9 cellular contexts compared by ENCODE assay signal in genomic region chr21:32371913-32372314, GRCh38. TPM values are rescaled to one million over a fixed set of nuclear protein-coding genes. Genes with fewer than 3 reads are reported as not detected.
A peak's percentile ranks its signal among the peaks of the same experiment; 100 is the strongest.
DNase-seq lines count a peak whose midpoint lies in the region; ATAC-seq, FAIRE-seq and TF ChIP-seq lines count a peak whose summit lies in the region.
"Had no signal": no experiment of that assay in that cellular context is flagged by ENCODE, and none has a peak within 500 bp of the region (broad histone marks: within the 10 kb centered on the region; RNA-seq: fewer than 3 reads in every experiment).

No MANE protein-coding gene starts in this region.

- peak overlapping the region; percentile 16 for H3K27ac Mint-ChIP-seq in T-helper 17 cell

- FAIRE-seq in GM12891 (lab: Jason Lieb, UNC): no peak
- FAIRE-seq: GM18507 had no signal

- TF ChIP-seq CTCF in foreskin keratinocyte (conservative IDR thresholded peaks at IDR 0.05): no peak

- H3K4me1 ChIP-seq in foreskin keratinocyte: peaks cover 23% of the 10 kb centered on the region

- H3K4me1 Mint-ChIP-seq in T-helper 17 cell: peaks cover 5% of the 10 kb centered on the region

- H3K27ac ChIP-seq in foreskin keratinocyte: peak overlapping the region; percentile 91

- DNase-seq in HS-5 (ENCODE audit: low read depth) (peak; percentile 48), T-helper 17 cell (no peak), foreskin keratinocyte (peak; percentile 74 to 83), smooth muscle cell of the brain vasculature (ENCODE audit: low read depth, low spot score) (peak; percentile 84), inferior parietal cortex (ENCODE audit: extremely low spot score) (no peak), GM12891 (ENCODE audit: insufficient read length, low spot score) (no peak)
- no peak for DNase-seq in stimulated activated CD4-positive, alpha-beta T cell treated with anti-CD3 and anti-CD28 coated beads, Interleukin-4, amount 100 ng/mL, for 1 hour

- H3K36me3 Mint-ChIP-seq in T-helper 17 cell (ENCODE audit: low read depth): peaks cover 7% of the 10 kb centered on the region

- no peaks in the 10 kb centered on the region for H3K27me3 ChIP-seq in foreskin keratinocyte

- H3K4me3 Mint-ChIP-seq in T-helper 17 cell: no peak overlapping the region

- no peak for ATAC-seq in T-helper 17 cell
- ATAC-seq in foreskin keratinocyte: peak; percentile 80
- ATAC-seq in HG03520 (IDR thresholded peaks at IDR 0.05; ENCODE audit: unreplicated experiment): no peak

- H3K27me3 Mint-ChIP-seq in T-helper 17 cell: no peaks in the 10 kb centered on the region

- no peaks in the 10 kb centered on the region for H3K9me3 ChIP-seq in T-helper 17 cell (ENCODE audit: control insufficient read depth, low read length, poor library complexity, severe bottlenecking)

- TF ChIP-seq POLR2A in GM12891 (IDR thresholded peaks at IDR 0.05; ENCODE audit: low read depth, low read length): no peak

TF ChIP-seq in GM12891, 5 proteins besides CTCF, POLR2A, EP300 and RAD21:
- TF ChIP-seq SPI1 (IDR thresholded peaks at IDR 0.05; ENCODE audit: low read depth, low read length): no peak
- TF ChIP-seq POLR2AphosphoS5 (IDR thresholded peaks at IDR 0.05; ENCODE audit: low read depth, low read length): no peak
- TF ChIP-seq TAF1 (IDR thresholded peaks at IDR 0.05; ENCODE audit: low read depth, low read length): no peak
- no peak for TF ChIP-seq PAX5 (IDR thresholded peaks at IDR 0.05; ENCODE audit: insufficient read depth, low read length, severe bottlenecking)
- TF ChIP-seq POU2F2 (IDR thresholded peaks at IDR 0.05; ENCODE audit: low read depth, low read length): no peak

RNA-seq across cellular contexts. Expression of gene URB1, which starts 20.9 kb away (rescaled TPM):
- 10 to 100 TPM; 11.2 to 11.8 TPM for total RNA-seq in T-helper 17 cell
- total RNA-seq in foreskin keratinocyte: 27.0 and 27.1 TPM in 2 replicates
- polyA plus RNA-seq in foreskin keratinocyte: 5.1 and 5.8 TPM in 2 replicates
- polyA plus RNA-seq in GM12891 (2012; ENCODE audit: low read depth, missing spikeins): 5.3 TPM

RNA-seq across cellular contexts. Expression of gene EVA1C, which starts 40.6 kb away (rescaled TPM):
- total RNA-seq in T-helper 17 cell (10 to 100 TPM; 17.9 to 21.9 TPM), foreskin keratinocyte (9.5 and 13.1 TPM in 2 replicates)
- polyA plus RNA-seq in foreskin keratinocyte: 11.2 and 14.4 TPM in 2 replicates
- not detected for polyA plus RNA-seq in GM12891 (2012; ENCODE audit: low read depth, missing spikeins)

Comparison
In these comparisons a context has a peak if more than half of its experiments do, and no peak if none do; other contexts are left out.
1. DNase-seq: peak in HS-5 (single experiment), foreskin keratinocyte (2 of 2) and smooth muscle cell of the brain vasculature (single experiment); none in T-helper 17 cell (0 of 3), inferior parietal cortex (single experiment), stimulated activated CD4-positive, alpha-beta T cell treated with anti-CD3 and anti-CD28 coated beads, Interleukin-4, amount 100 ng/mL, for 1 hour (single experiment) and GM12891 (single experiment).